In genomic region chr13:113855931-113856715, GRCh38 we compare ENCODE assay signal across 15 cellular contexts. TPM values are rescaled to one million over a fixed set of nuclear protein-coding genes. Genes with fewer than 3 reads are reported as not detected.
DNase-seq lines count a peak whose midpoint lies in the region; ATAC-seq and TF ChIP-seq lines count a peak whose summit lies in the region.
"Had no signal": no experiment of that assay in that cellular context is flagged by ENCODE, and none has a peak within 500 bp of the region (broad histone marks: within the 10 kb centered on the region; RNA-seq: fewer than 3 reads in every experiment).

No MANE protein-coding gene starts in this region.

- POLR2A ChIA-PET in CD8-positive, alpha-beta memory T cell (lab: Charles Lee): no interaction called here

- peak overlapping the region; percentile 72 for H3K9ac ChIP-seq in skeletal muscle satellite cell (ENCODE audit: low read depth, low read length)

- H3K27me3 ChIP-seq in foreskin keratinocyte (no peaks in the 10 kb centered on the region), skeletal muscle satellite cell (ENCODE audit: control insufficient read depth, insufficient read depth, low read length) (no peaks in the 10 kb centered on the region)
- H3K27me3 ChIP-seq in CD8-positive, alpha-beta memory T cell (ENCODE audit: insufficient read depth, low read length, poor library complexity, severe bottlenecking): no peaks in the 10 kb centered on the region
- H3K27me3 ChIP-seq: pancreas had no signal

- peak overlapping the region; percentile 74 for H3K4me2 ChIP-seq in skeletal muscle satellite cell (ENCODE audit: low read length)

- no peak for TF ChIP-seq CTCF in foreskin keratinocyte (conservative IDR thresholded peaks at IDR 0.05)

- H3K27me3 Mint-ChIP-seq in CD8-positive, alpha-beta memory T cell: peaks cover 0 to 1% of the 10 kb centered on the region in 2 donors

- H3K36me3 ChIP-seq in skeletal muscle satellite cell (ENCODE audit: insufficient read depth, low read length): peaks cover 35% of the 10 kb centered on the region
- no peaks in the 10 kb centered on the region for H3K36me3 ChIP-seq in CD8-positive, alpha-beta memory T cell (ENCODE audit: insufficient read depth, low read length)
- H3K36me3 ChIP-seq: pancreas had no signal

- H3K4me1 Mint-ChIP-seq in CD8-positive, alpha-beta memory T cell: peaks cover 17 to 26% (median 18%) of the 10 kb centered on the region in 3 donors

- no peak overlapping the region for H3K4me3 Mint-ChIP-seq in CD8-positive, alpha-beta memory T cell
- H3K4me3 Mint-ChIP-seq: activated B cell treated with CpG ODN at 0.5 μM for 24 hours; activated T-cell treated with anti-CD3 and anti-CD28 coated beads, Interleukin-2, amount 50 U/mL, for 4 hours; CD4-positive, alpha-beta T cell had no signal

- H3K9me3 Mint-ChIP-seq in CD8-positive, alpha-beta memory T cell: no peaks in the 10 kb centered on the region
- H3K9me3 Mint-ChIP-seq: activated B cell treated with CpG ODN at 0.5 μM for 24 hours; activated T-cell treated with anti-CD3 and anti-CD28 coated beads, Interleukin-2, amount 50 U/mL, for 4 hours; CD4-positive, alpha-beta T cell had no signal

- no peaks in the 10 kb centered on the region for H3K9me3 ChIP-seq in skeletal muscle satellite cell (replicated peaks; ENCODE audit: low read length)
- H3K9me3 ChIP-seq in CD8-positive, alpha-beta memory T cell (ENCODE audit: low read length): no peaks in the 10 kb centered on the region
- H3K9me3 ChIP-seq: pancreas had no signal

- no peak overlapping the region for H3K27ac Mint-ChIP-seq in CD8-positive, alpha-beta memory T cell
- H3K27ac Mint-ChIP-seq: activated B cell treated with CpG ODN at 0.5 μM for 24 hours; CD4-positive, alpha-beta T cell had no signal

- DNase-seq in ELF-1 (ENCODE audit: low read depth, low spot score) (peak; percentile 0), RPMI8226 (peak; percentile 68), foreskin keratinocyte (no peak), DMS153 treated with DMSO at 0.1 percent for 48 hours (lab: John Stamatoyannopoulos, UW; ENCODE audit: unreplicated experiment) (no peak), NCI-H510A treated with DMSO at 0.1 percent for 48 hours (lab: John Stamatoyannopoulos, UW) (no peak)
- no peak for DNase-seq in CD8-positive, alpha-beta memory T cell
- DNase-seq: activated B cell treated with CpG ODN at 0.5 μM for 24 hours; activated T-cell treated with anti-CD3 and anti-CD28 coated beads, Interleukin-2, amount 50 U/mL, for 4 hours; CD4-positive, alpha-beta T cell; erythroblast; NCI-H1930; NCI-H526; OCI-M1 had no signal

- ATAC-seq in foreskin keratinocyte: peak; percentile 51
- ATAC-seq: activated T-cell treated with anti-CD3 and anti-CD28 coated beads, Interleukin-2, amount 50 U/mL, for 4 hours had no signal

- CTCF ChIA-PET in CD8-positive, alpha-beta memory T cell (lab: Charles Lee): no interaction called here

- H3K4me1 ChIP-seq in foreskin keratinocyte (peaks cover 32% of the 10 kb centered on the region), skeletal muscle satellite cell (ENCODE audit: control insufficient read depth, insufficient read depth, low read length) (peaks cover 53% of the 10 kb centered on the region)
- peaks cover 16% of the 10 kb centered on the region for H3K4me1 ChIP-seq in CD8-positive, alpha-beta memory T cell (ENCODE audit: insufficient read depth, low read length)

- H3K36me3 Mint-ChIP-seq in CD8-positive, alpha-beta memory T cell: no peaks in the 10 kb centered on the region

- no peak overlapping the region for H3K27ac ChIP-seq in foreskin keratinocyte
- H3K27ac ChIP-seq in CD8-positive, alpha-beta memory T cell (ENCODE audit: low read depth, low read length): no peak overlapping the region
- H3K27ac ChIP-seq: pancreas had no signal

- H3K4me3 ChIP-seq in skeletal muscle satellite cell (ENCODE audit: low read length): peak overlapping the region; percentile 35
- no peak overlapping the region for H3K4me3 ChIP-seq in CD8-positive, alpha-beta memory T cell (ENCODE audit: low read length)
- H3K4me3 ChIP-seq: pancreas had no signal

RNA-seq across cellular contexts. Expression of gene GAS6, which starts 7.8 kb away (rescaled TPM):
- total RNA-seq in foreskin keratinocyte: 230 and 426 TPM in 2 replicates
- polyA plus RNA-seq in foreskin keratinocyte: 282 and 494 TPM in 2 replicates
- total RNA-seq in skeletal muscle satellite cell (2012; rRNA removed): 58.3 and 82.6 TPM in 2 replicates
- under 1 TPM; 0.42 to 0.50 TPM for total RNA-seq in CD8-positive, alpha-beta memory T cell
- 0.47 TPM for polyA plus RNA-seq in CD8-positive, alpha-beta memory T cell

Comparison
In these comparisons a context has a peak if more than half of its experiments do, and no peak if none do; other contexts are left out.
1. DNase-seq: peak in ELF-1 (single experiment) and RPMI8226 (single experiment); none in foreskin keratinocyte (0 of 2), DMS153 treated with DMSO at 0.1 percent for 48 hours (single experiment), NCI-H510A treated with DMSO at 0.1 percent for 48 hours (single experiment) and CD8-positive, alpha-beta memory T cell (0 of 5).
2. RNA of gene GAS6, which starts 7.8 kb away (total RNA-seq): 230 to 426 TPM in foreskin keratinocyte; 0.42 to 0.50 TPM in CD8-positive, alpha-beta memory T cell; every median in the first group is over 100 times any median in the second.